8 cellular contexts compared by ENCODE assay signal in the genomic region with DNA sequence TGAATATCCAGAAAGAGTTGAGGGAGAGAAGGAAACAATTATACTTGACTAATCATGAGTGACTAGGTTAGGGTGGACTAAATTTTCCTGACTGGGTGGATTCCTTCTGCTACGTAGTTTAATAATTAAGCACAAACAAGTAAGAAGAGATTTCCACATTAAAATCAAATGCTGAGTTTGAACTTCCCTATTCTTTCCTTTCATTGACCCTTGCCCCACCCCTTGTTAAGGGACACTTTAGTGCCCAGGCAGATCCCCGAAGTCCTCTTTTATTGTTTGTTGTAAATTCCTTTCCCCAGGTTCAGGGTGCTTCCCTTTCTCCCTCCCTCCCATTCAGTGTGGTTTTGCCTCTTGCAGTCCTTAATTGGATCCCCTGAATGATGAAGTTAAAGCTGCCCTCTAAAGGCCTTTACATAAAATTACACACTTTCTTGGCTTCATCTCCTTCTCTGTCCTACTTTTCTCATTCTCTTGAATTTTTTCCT. TPM values are rescaled to one million over a fixed set of nuclear protein-coding genes. Genes with fewer than 3 reads are reported as not detected.
DNase-seq lines count a peak whose midpoint lies in the region; ATAC-seq and TF ChIP-seq lines count a peak whose summit lies in the region.

No MANE protein-coding gene starts in this region.

- no peak for TF ChIP-seq CTCF in coronary artery (IDR thresholded peaks at IDR 0.05)

- H3K27ac ChIP-seq in right cardiac atrium (ENCODE audit: low read length) (no peak overlapping the region), coronary artery (no peak overlapping the region)

- H3K4me3 Mint-ChIP-seq in activated naive CD4-positive, alpha-beta T cell treated with anti-CD3 and anti-CD28 coated beads for 36 hours: no peak overlapping the region

- H3K4me1 ChIP-seq in right cardiac atrium (ENCODE audit: control insufficient read depth, insufficient read depth, low read length): no peaks in the 10 kb centered on the region

- H3K27me3 Mint-ChIP-seq in activated naive CD4-positive, alpha-beta T cell treated with anti-CD3 and anti-CD28 coated beads for 36 hours (ENCODE audit: low read depth): peaks cover 6% of the 10 kb centered on the region

- no peaks in the 10 kb centered on the region for H3K36me3 Mint-ChIP-seq in activated naive CD4-positive, alpha-beta T cell treated with anti-CD3 and anti-CD28 coated beads for 36 hours (ENCODE audit: low read depth)

- H3K4me3 ChIP-seq in right cardiac atrium (ENCODE audit: low read length): no peak overlapping the region
- no peak overlapping the region for H3K4me3 ChIP-seq in coronary artery

- 42% methylated on average over 2 of the region's 2 CpGs for WGBS in right cardiac atrium

- CTCF ChIA-PET in activated naive CD4-positive, alpha-beta T cell treated with anti-CD3 and anti-CD28 coated beads for 36 hours (lab: Charles Lee): interaction anchor here (0.6 kb wide), 1 partner anchor 182 kb away, joined by 4 read pairs; no protein-coding TSS in a partner anchor

- no peaks in the 10 kb centered on the region for H3K27me3 ChIP-seq in right cardiac atrium (ENCODE audit: control insufficient read depth, insufficient read depth)

- intact Hi-C loops in left ventricle myocardium superior (cut with micrococcal nuclease): no loop called here
- intact Hi-C loops in right cardiac atrium (cut with DNase I): no loop called here
- intact Hi-C loops in activated naive CD4-positive, alpha-beta T cell treated with anti-CD3 and anti-CD28 coated beads for 36 hours (cut with micrococcal nuclease): loop anchor here (1.0 to 2.0 kb wide), 2 partner anchors 119 to 233 kb away; no protein-coding TSS in a partner anchor
- intact Hi-C loops in posterior cingulate gyrus (cut with DNase I): no loop called here

- no peak for DNase-seq in left ventricle myocardium superior
- no peak for DNase-seq in right cardiac atrium
- peak; percentile 24 for DNase-seq in OCI-M1 (lab: John Stamatoyannopoulos, UW)
- peak; percentile 11 for DNase-seq in hepatic stellate cell (ENCODE audit: low spot score)
- no peak for DNase-seq in coronary artery (ENCODE audit: low spot score)
- no peak for DNase-seq in stimulated activated CD4-positive, alpha-beta T cell treated with anti-CD3 and anti-CD28 coated beads, Interleukin-4, amount 100 ng/mL, for 4 hours
- no peak for DNase-seq in activated naive CD4-positive, alpha-beta T cell treated with anti-CD3 and anti-CD28 coated beads for 36 hours
- no peak for DNase-seq in posterior cingulate gyrus

- no peak overlapping the region for H3K27ac Mint-ChIP-seq in activated naive CD4-positive, alpha-beta T cell treated with anti-CD3 and anti-CD28 coated beads for 36 hours

- ATAC-seq in left ventricle myocardium superior (peak; percentile 33), right cardiac atrium (no peak)

- H3K9me3 ChIP-seq in right cardiac atrium (ENCODE audit: control insufficient read depth, low read length): no peaks in the 10 kb centered on the region

- H3K4me1 Mint-ChIP-seq in activated naive CD4-positive, alpha-beta T cell treated with anti-CD3 and anti-CD28 coated beads for 36 hours (ENCODE audit: low read depth): no peaks in the 10 kb centered on the region

- no peaks in the 10 kb centered on the region for H3K9me3 Mint-ChIP-seq in activated naive CD4-positive, alpha-beta T cell treated with anti-CD3 and anti-CD28 coated beads for 36 hours

RNA-seq across cellular contexts. Expression of a gene that starts 8.8 kb away (rescaled TPM):
- total RNA-seq in left ventricle myocardium superior: not detected
- total RNA-seq in right cardiac atrium: not detected
- not detected for polyA plus RNA-seq in right cardiac atrium
- not detected for total RNA-seq in activated naive CD4-positive, alpha-beta T cell treated with anti-CD3 and anti-CD28 coated beads for 36 hours

Comparison
In these comparisons a context has a peak if more than half of its experiments do, and no peak if none do; other contexts are left out.
1. DNase-seq: peak in OCI-M1 (single experiment) and hepatic stellate cell (single experiment); none in left ventricle myocardium superior (single experiment), right cardiac atrium (0 of 3), coronary artery (single experiment), stimulated activated CD4-positive, alpha-beta T cell treated with anti-CD3 and anti-CD28 coated beads, Interleukin-4, amount 100 ng/mL, for 4 hours (0 of 2), activated naive CD4-positive, alpha-beta T cell treated with anti-CD3 and anti-CD28 coated beads for 36 hours (single experiment) and posterior cingulate gyrus (0 of 10).